ENCODE assay signal across 18 cellular contexts in the genomic region with DNA sequence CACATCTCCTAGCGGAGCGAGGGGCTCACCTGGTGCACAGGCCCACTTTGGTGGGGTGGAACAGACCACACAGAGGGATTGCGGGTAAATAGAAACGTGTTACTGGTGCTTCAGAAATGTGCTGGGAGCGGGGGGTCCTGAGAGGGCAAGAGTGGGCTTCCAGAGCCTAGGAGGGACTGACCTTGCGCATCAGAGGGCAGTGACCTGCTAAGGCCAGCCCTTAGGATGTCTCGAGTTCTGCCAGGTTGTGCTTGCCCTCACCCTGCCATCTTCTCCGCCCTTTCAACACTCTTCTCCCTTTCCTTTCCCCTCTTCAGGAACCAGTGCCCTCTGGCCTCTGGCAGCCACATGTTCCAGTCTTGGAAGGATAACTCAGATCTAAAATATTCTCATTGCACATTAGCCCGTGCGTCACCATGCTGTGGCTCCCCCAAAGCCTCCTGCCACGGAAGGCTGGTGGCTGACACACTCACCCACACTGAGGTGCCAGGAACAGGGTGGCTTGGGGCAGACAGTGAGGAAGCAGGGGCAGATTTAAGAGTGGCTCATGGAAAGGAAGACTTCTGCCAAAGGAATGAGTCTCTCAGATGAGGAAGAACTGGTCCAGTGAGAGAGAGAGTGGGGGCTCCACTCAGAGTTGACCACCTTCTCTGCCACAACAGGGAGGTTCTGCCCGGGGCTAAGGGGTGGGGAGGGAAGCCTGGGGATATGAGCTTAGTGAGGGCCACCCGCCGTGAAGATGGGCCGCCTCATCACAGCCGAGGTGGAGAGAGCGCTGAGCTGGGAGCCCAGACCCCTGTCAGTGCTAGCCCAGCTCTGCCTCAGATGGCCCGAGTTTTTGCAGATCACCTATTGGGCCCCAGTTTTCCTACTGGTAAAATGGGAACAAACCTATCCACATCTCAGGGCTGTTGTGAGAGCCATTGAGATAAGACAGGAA.
DNase-seq lines count a peak whose midpoint lies in the region; ATAC-seq and TF ChIP-seq lines count a peak whose summit lies in the region.
"Had no signal": no experiment of that assay in that cellular context is flagged by ENCODE, and none has a peak within 500 bp of the region (broad histone marks: within the 10 kb centered on the region; RNA-seq: fewer than 3 reads in every experiment).

No MANE protein-coding gene starts in this region.

- H3K27ac ChIP-seq in endodermal cell (ENCODE audit: low read depth, low read length): no peak overlapping the region
- no peak overlapping the region for H3K27ac ChIP-seq in neuronal stem cell (replicated peaks; ENCODE audit: low read length)
- H3K27ac ChIP-seq: VCaP had no signal

- H2BK12ac ChIP-seq in neuronal stem cell (ENCODE audit: low read length): no peak overlapping the region

- H3K4me3 Mint-ChIP-seq in endodermal cell: no peak overlapping the region
- H3K4me3 Mint-ChIP-seq: activated CD4-positive, alpha-beta memory T cell treated with anti-CD3 and anti-CD28 coated beads, Interleukin-2, amount 10 ng/mL, durations not matched to agents 7 days and 5 days had no signal

- 83 to 85% methylated on average over 10 to 18 of the region's 18 CpGs for WGBS in endodermal cell (ENCODE audit: insufficient coverage in 1 of 2, insufficient read length in 1 of 2), 2 experiments
- WGBS in neuronal stem cell (ENCODE audit: extremely low coverage in 2 of 2, insufficient read length in 2 of 2, insufficient replicate concordance in 1 of 2), 2 donors: no CpG with 5 or more reads among the region's 18 CpGs

- no peaks in the 10 kb centered on the region for H3K4me1 ChIP-seq in endodermal cell (ENCODE audit: control insufficient read depth, insufficient read depth, low read length)
- H3K4me1 ChIP-seq in neuronal stem cell (ENCODE audit: control insufficient read depth in 2 of 2, insufficient read depth in 1 of 2, low read depth in 1 of 2, low read length in 2 of 2): no peaks in the 10 kb centered on the region

- H3K18ac ChIP-seq in neuronal stem cell (ENCODE audit: low read length): no peak overlapping the region

- no peak overlapping the region for H3K27ac Mint-ChIP-seq in endodermal cell
- H3K27ac Mint-ChIP-seq: activated CD4-positive, alpha-beta memory T cell treated with anti-CD3 and anti-CD28 coated beads, Interleukin-2, amount 10 ng/mL, durations not matched to agents 7 days and 5 days; activated T-helper 2 cell treated with anti-CD3 and anti-CD28 coated beads, Interferon-gamma antibody, Interleukin-2, Interleukin-4, amounts not matched to agents 10 μg/mL and 5 μg/mL and 100 μg/mL, durations not matched to agents 14 hours and 24 hours and 36 hours had no signal

- H3K9ac ChIP-seq in endodermal cell (ENCODE audit: extremely low read depth, low read length, poor library complexity, severe bottlenecking): no peak overlapping the region
- H3K9ac ChIP-seq in neuronal stem cell (ENCODE audit: low read depth, low read length, poor library complexity): peak overlapping the region; percentile 67

- H2BK15ac ChIP-seq in neuronal stem cell (ENCODE audit: low read length): no peak overlapping the region

- H3K4me2 ChIP-seq in neuronal stem cell (ENCODE audit: insufficient read depth, low read length, poor library complexity, severe bottlenecking): no peak overlapping the region

- ATAC-seq in GM18873 (IDR thresholded peaks at IDR 0.05; ENCODE audit: low FRiP score, unreplicated experiment): no peak
- ATAC-seq in GM21526 (IDR thresholded peaks at IDR 0.05; ENCODE audit: low FRiP score, unreplicated experiment): no peak
- no peak for ATAC-seq in GM19035 (IDR thresholded peaks at IDR 0.05; ENCODE audit: unreplicated experiment)

- TF ChIP-seq CTCF in AG10803 (conservative IDR thresholded peaks at IDR 0.05; ENCODE audit: low read length) (no peak), endodermal cell (conservative IDR thresholded peaks at IDR 0.05) (no peak)

- no peaks in the 10 kb centered on the region for H3K9me3 ChIP-seq in endodermal cell (ENCODE audit: control insufficient read depth, low read length)
- peaks cover 0 to 4% of the 10 kb centered on the region in 2 donors for H3K9me3 ChIP-seq in neuronal stem cell (replicated peaks in 1 of 2; ENCODE audit: control insufficient read depth in 2 of 2, insufficient read depth in 1 of 2, low read depth in 1 of 2, low read length in 2 of 2)
- H3K9me3 ChIP-seq: MG63 had no signal

- H3K27me3 Mint-ChIP-seq in endodermal cell (ENCODE audit: insufficient read depth): peaks cover 3% of the 10 kb centered on the region

- peak overlapping the region; percentile 61 for H3K14ac ChIP-seq in neuronal stem cell (ENCODE audit: low read length)

- H2AFZ ChIP-seq in neuronal stem cell (ENCODE audit: low read length): no peak overlapping the region

- no peak overlapping the region for H3K4ac ChIP-seq in neuronal stem cell (ENCODE audit: low read length)

- H4K91ac ChIP-seq in neuronal stem cell (ENCODE audit: low read depth, low read length, poor library complexity): no peak overlapping the region

- no peaks in the 10 kb centered on the region for H3K9me3 Mint-ChIP-seq in endodermal cell
- H3K9me3 Mint-ChIP-seq: activated CD4-positive, alpha-beta memory T cell treated with anti-CD3 and anti-CD28 coated beads, Interleukin-2, amount 10 ng/mL, durations not matched to agents 7 days and 5 days; activated T-helper 2 cell treated with anti-CD3 and anti-CD28 coated beads, Interferon-gamma antibody, Interleukin-2, Interleukin-4, amounts not matched to agents 10 μg/mL and 5 μg/mL and 100 μg/mL, durations not matched to agents 14 hours and 24 hours and 36 hours had no signal

- H3K36me3 ChIP-seq in endodermal cell (ENCODE audit: control insufficient read depth, insufficient read depth, low read length) (no peaks in the 10 kb centered on the region), neuronal stem cell (replicated peaks in 1 of 2; ENCODE audit: control insufficient read depth in 2 of 2, insufficient read depth in 2 of 2, low read length in 2 of 2) (no peaks in the 10 kb centered on the region)
- H3K36me3 ChIP-seq: MG63 had no signal

- no peaks in the 10 kb centered on the region for H3K27me3 ChIP-seq in endodermal cell (ENCODE audit: control insufficient read depth, insufficient read depth, low read length, poor library complexity, severe bottlenecking)
- H3K27me3 ChIP-seq in neuronal stem cell (ENCODE audit: control insufficient read depth in 3 of 3, insufficient read depth in 3 of 3, low read depth in 1 of 3, low read length in 3 of 3): peaks cover 0 to 6% (median 0%) of the 10 kb centered on the region in 3 experiments
- H3K27me3 ChIP-seq: MG63 had no signal

- peaks cover 3% of the 10 kb centered on the region for H3K4me1 Mint-ChIP-seq in endodermal cell
- H3K4me1 Mint-ChIP-seq: activated CD4-positive, alpha-beta memory T cell treated with anti-CD3 and anti-CD28 coated beads, Interleukin-2, amount 10 ng/mL, durations not matched to agents 7 days and 5 days had no signal

- H3K4me3 ChIP-seq in AG10803 (ENCODE audit: low read length): no peak overlapping the region
- no peak overlapping the region for H3K4me3 ChIP-seq in endodermal cell (ENCODE audit: low read length)
- no peak overlapping the region for H3K4me3 ChIP-seq in neuronal stem cell (ENCODE audit: low read length in 2 of 2)
- H3K4me3 ChIP-seq: MG63 had no signal

- no peaks in the 10 kb centered on the region for H3K79me1 ChIP-seq in neuronal stem cell (ENCODE audit: low read depth, low read length)

- H3K23ac ChIP-seq in neuronal stem cell (ENCODE audit: low read depth, low read length, poor library complexity): no peak overlapping the region

- H2BK120ac ChIP-seq in neuronal stem cell (ENCODE audit: low read depth, low read length): no peak overlapping the region

- H4K8ac ChIP-seq in neuronal stem cell (ENCODE audit: low read depth, low read length): no peak overlapping the region

- H3K36me3 Mint-ChIP-seq in endodermal cell (ENCODE audit: low read depth): no peaks in the 10 kb centered on the region

- peak overlapping the region; percentile 4 for H2BK5ac ChIP-seq in neuronal stem cell (ENCODE audit: low read length)

- peak; percentile 88 for DNase-seq in AG10803 (ENCODE audit: low read depth)
- DNase-seq in HCEC 1CT: peak; percentile 86
- peak; percentile 27 for DNase-seq in endodermal cell
- no peak for DNase-seq in neuronal stem cell (ENCODE audit: low spot score)
- no peak for DNase-seq in NCI-H526 (lab: John Stamatoyannopoulos, UW)
- DNase-seq: activated CD4-positive, alpha-beta memory T cell treated with anti-CD3 and anti-CD28 coated beads, Interleukin-2, amount 10 ng/mL, durations not matched to agents 7 days and 5 days; amygdala; C1 segment of cervical spinal cord; hypothalamus; MG63; NCI-H2029 treated with DMSO at 0.1 percent for 48 hours; NCI-H526 treated with DMSO at 0.1 percent for 48 hours; stimulated activated CD4-positive, alpha-beta T cell treated with anti-CD3 and anti-CD28 coated beads, Interleukin-15, amount 100 ng/mL, for 24 hours had no signal

- H2AK5ac ChIP-seq in neuronal stem cell (ENCODE audit: low read depth, low read length): no peak overlapping the region

Comparison
In these comparisons a context has a peak if more than half of its experiments do, and no peak if none do; other contexts are left out.
1. DNase-seq: peak in AG10803 (single experiment), HCEC 1CT (single experiment) and endodermal cell (single experiment); none in neuronal stem cell (single experiment) and NCI-H526 (0 of 2).